ENCODE assay signal across 8 cellular contexts in genomic region chr19:47047931-47048399, GRCh38. TPM values are rescaled to one million over a fixed set of nuclear protein-coding genes. Genes with fewer than 3 reads are reported as not detected.
DNase-seq lines count a peak whose midpoint lies in the region; ATAC-seq and TF ChIP-seq lines count a peak whose summit lies in the region.

No MANE protein-coding gene starts in this region.

- ATAC-seq in GM21367 (IDR thresholded peaks at IDR 0.05; ENCODE audit: unreplicated experiment) = peak; percentile 31

- POLR2A ChIA-PET in OCI-LY7 (lab: Charles Lee) = interaction anchor here (0.5 to 0.7 kb wide), 6 partner anchors 56 to 637 kb away, joined by 3 to 5 read pairs (median 4); partner anchors contain the start of gene ARHGAP35

- H3K27me3 ChIP-seq in HUES64 (ENCODE audit: insufficient read depth, low read length) (no peaks in the 10 kb centered on the region), esophagus (ENCODE audit: control insufficient read depth in 1 of 2, insufficient read depth in 2 of 2, low read length in 2 of 2) (no peaks in the 10 kb centered on the region), mucosa of stomach (ENCODE audit: control insufficient read depth, insufficient read depth, low read length) (no peaks in the 10 kb centered on the region)

- peak overlapping the region; percentile 73; the same call in 1 of the 2 replicates for H2AFZ ChIP-seq in OCI-LY7 (ENCODE audit: low read length)

- no peaks in the 10 kb centered on the region for H4K20me1 ChIP-seq in OCI-LY7 (ENCODE audit: insufficient read depth, low read length)

- H3K4me1 ChIP-seq in HUES64 (ENCODE audit: insufficient read depth, low read length) (no peaks in the 10 kb centered on the region), OCI-LY7 (ENCODE audit: insufficient read depth, low read length, poor library complexity, severe bottlenecking) (peaks cover 12% of the 10 kb centered on the region), esophagus (ENCODE audit: control insufficient read depth in 2 of 2, insufficient read depth in 2 of 2, low read length in 1 of 2) (peaks cover 0 to 8% of the 10 kb centered on the region in 2 donors), mucosa of stomach (ENCODE audit: control insufficient read depth, insufficient read depth, low read length) (peaks cover 7% of the 10 kb centered on the region)

- under 1% methylated on average over 32 of the region's 32 CpGs for WGBS in HUES64
- WGBS in esophagus, 2 donors = 0% methylated on average over 32 of the region's 32 CpGs

- no TSS peak for BruUV-seq in OCI-LY7 (replicated peaks; lab: Mats Ljungman, UMichigan)

- peak overlapping the region; percentile 78 for H3K4me2 ChIP-seq in OCI-LY7 (ENCODE audit: low read length)

- DNase-seq in COLO668 (lab: John Stamatoyannopoulos, UW; ENCODE audit: unreplicated experiment) (peak; percentile 60), OCI-LY7 (ENCODE audit: low spot score) (peak; percentile 86), activated T-cell treated with anti-CD3 and anti-CD28 coated beads for 48 hours (ENCODE audit: low read depth) (peak; percentile 73)
- DNase-seq in stimulated activated CD8-positive, alpha-beta memory T cell treated with anti-CD3 and anti-CD28 coated beads, Interleukin-7, amount 100 ng/mL, for 1 hour (ENCODE audit: low read depth in 2 of 2) = peak; percentile 19 to 22

- no peak for TF ChIP-seq CTCF in OCI-LY7 (conservative IDR thresholded peaks at IDR 0.05; ENCODE audit: low read length)

- intact Hi-C loops in OCI-LY7 (cut with micrococcal nuclease; ENCODE audit: unreplicated experiment) = no loop called here

- peaks cover 12% of the 10 kb centered on the region; the same call in 1 of the 2 replicates for H3K79me2 ChIP-seq in OCI-LY7 (ENCODE audit: insufficient read depth, low read depth, low read length)

- H3K36me3 ChIP-seq in HUES64 (ENCODE audit: insufficient read depth, low read length) = 0 out of 2 replicates have a peak, but pooled peaks cover 5% of the 10 kb centered on the region
- peaks cover 12% of the 10 kb centered on the region for H3K36me3 ChIP-seq in OCI-LY7 (ENCODE audit: insufficient read depth, low read length)
- no peaks in the 10 kb centered on the region for H3K36me3 ChIP-seq in esophagus (ENCODE audit: control insufficient read depth in 2 of 2, insufficient read depth in 2 of 2, low read length in 1 of 2)
- no peaks in the 10 kb centered on the region for H3K36me3 ChIP-seq in mucosa of stomach (ENCODE audit: control insufficient read depth, insufficient read depth, low read length)

- peak overlapping the region; percentile 57; the same call in 1 of the 2 replicates for H3K9ac ChIP-seq in HUES64 (ENCODE audit: low read depth, low read length)
- peak overlapping the region; percentile 59 for H3K9ac ChIP-seq in mucosa of stomach (ENCODE audit: low read length)

- H3K9me3 ChIP-seq in HUES64 (ENCODE audit: insufficient read depth, low read depth, low read length) (no peaks in the 10 kb centered on the region), OCI-LY7 (ENCODE audit: low read length) (no peaks in the 10 kb centered on the region), esophagus (ENCODE audit: control insufficient read depth in 2 of 2, insufficient read depth in 1 of 2, low read depth in 1 of 2, low read length in 1 of 2) (no peaks in the 10 kb centered on the region), mucosa of stomach (ENCODE audit: control insufficient read depth, low read length) (no peaks in the 10 kb centered on the region)

- CTCF ChIA-PET in OCI-LY7 (lab: Charles Lee; ENCODE audit: unreplicated experiment) = no interaction called here

- H3K27ac ChIP-seq in HUES64 (ENCODE audit: low read depth, low read length) (no peak overlapping the region), OCI-LY7 (ENCODE audit: low read depth, low read length, poor library complexity, severe bottlenecking) (peak overlapping the region; percentile 36), esophagus (ENCODE audit: low read depth in 2 of 2, low read length in 1 of 2) (peak overlapping the region; percentile 72 to 77)

- no peaks in the 10 kb centered on the region for H3K9me2 ChIP-seq in OCI-LY7 (ENCODE audit: insufficient read depth, low read length)

- H3K4me3 ChIP-seq in HUES64 (ENCODE audit: low read length) (peak overlapping the region; percentile 87), OCI-LY7 (ENCODE audit: low read depth, low read length, poor library complexity, severe bottlenecking) (peak overlapping the region; percentile 89), esophagus (ENCODE audit: low read depth in 1 of 2, low read length in 2 of 2) (peak overlapping the region; percentile 81 to 90), mucosa of stomach (ENCODE audit: low read length) (peak overlapping the region; percentile 82)

RNA-seq across cellular contexts. Expression of gene TMEM160, which starts 0.5 kb away (rescaled TPM):
- polyA plus RNA-seq in HUES64 (2013, experiment 1 of 2) = 45.0 TPM
- 44.3 TPM for polyA plus RNA-seq in HUES64 (2013, experiment 2 of 2)
- 82.3 and 105 TPM in 2 replicates for total RNA-seq in OCI-LY7 (2014; rRNA removed; shearing (Covaris generic))
- 42.5 and 44.8 TPM in 2 replicates for total RNA-seq in OCI-LY7 (2022)
- 10 to 100 TPM in 1 of 2 donors, 1 to 10 TPM in 1; 6.1 to 58.0 TPM for polyA plus RNA-seq in esophagus

RNA-seq across cellular contexts. Expression of gene NPAS1, which starts 28.3 kb away (rescaled TPM):
- polyA plus RNA-seq in HUES64 (2013, experiment 1 of 2) = 4.2 TPM
- polyA plus RNA-seq in HUES64 (2013, experiment 2 of 2) = 6.7 TPM
- 3.4 and 3.5 TPM in 2 replicates for total RNA-seq in OCI-LY7 (2014; rRNA removed; shearing (Covaris generic))
- total RNA-seq in OCI-LY7 (2022) = 8.4 and 14.1 TPM in 2 replicates
- 1 to 10 TPM in 1 of 2 donors, under 1 TPM in 1; 0.56 to 1.2 TPM for polyA plus RNA-seq in esophagus

Comparison
In these comparisons a context has a peak if more than half of its experiments do, and no peak if none do; other contexts are left out.
1. DNase-seq: peak in every context shown above with its lines; median percentile 86 in OCI-LY7; 73 in activated T-cell treated with anti-CD3 and anti-CD28 coated beads for 48 hours; 60 in COLO668; 20 in stimulated activated CD8-positive, alpha-beta memory T cell treated with anti-CD3 and anti-CD28 coated beads, Interleukin-7, amount 100 ng/mL, for 1 hour.